Comparison of ENCODE assay signal across 1 cellular context in genomic region chr13:21216332-21216731, GRCh38.
TF ChIP-seq lines count a peak whose summit lies in the region.

No MANE protein-coding gene starts in this region.

TF ChIP-seq in endothelial cell of umbilical vein, 7 proteins besides CTCF, POLR2A, EP300 and RAD21:
- TF ChIP-seq POLR2AphosphoS5 (IDR thresholded peaks at IDR 0.05; ENCODE audit: insufficient read depth, low read depth, low read length) = no peak
TF ChIP-seq in endothelial cell of umbilical vein: peak in this region for 0.
